ENCODE assay signal across 1 cellular context in genomic region chr15:45166792-45167630, GRCh38.
TF ChIP-seq lines count a peak whose summit lies in the region.

No MANE protein-coding gene starts in this region.

TF ChIP-seq in PFSK-1, 5 proteins besides CTCF, POLR2A, EP300 and RAD21:
- TF ChIP-seq FOXP2 (optimal IDR thresholded peaks at IDR 0.05; ENCODE audit: borderline replicate concordance, extremely low read depth, extremely low read length, insufficient read depth), result peak; percentile 34
- TF ChIP-seq SIN3A (IDR thresholded peaks at IDR 0.05; ENCODE audit: borderline replicate concordance, insufficient read depth, low read length), result no peak
- TF ChIP-seq TAF1 (IDR thresholded peaks at IDR 0.05; ENCODE audit: borderline replicate concordance, insufficient read depth, low read length), result no peak
- TF ChIP-seq POLR2AphosphoS5 (IDR thresholded peaks at IDR 0.05; ENCODE audit: low read depth, low read length), result no peak
- TF ChIP-seq REST (IDR thresholded peaks at IDR 0.05; ENCODE audit: insufficient read depth in 1 of 2, low read depth in 2 of 2, low read length in 2 of 2), result no peak
